ENCODE assay signal across 8 cellular contexts in the genomic region with DNA sequence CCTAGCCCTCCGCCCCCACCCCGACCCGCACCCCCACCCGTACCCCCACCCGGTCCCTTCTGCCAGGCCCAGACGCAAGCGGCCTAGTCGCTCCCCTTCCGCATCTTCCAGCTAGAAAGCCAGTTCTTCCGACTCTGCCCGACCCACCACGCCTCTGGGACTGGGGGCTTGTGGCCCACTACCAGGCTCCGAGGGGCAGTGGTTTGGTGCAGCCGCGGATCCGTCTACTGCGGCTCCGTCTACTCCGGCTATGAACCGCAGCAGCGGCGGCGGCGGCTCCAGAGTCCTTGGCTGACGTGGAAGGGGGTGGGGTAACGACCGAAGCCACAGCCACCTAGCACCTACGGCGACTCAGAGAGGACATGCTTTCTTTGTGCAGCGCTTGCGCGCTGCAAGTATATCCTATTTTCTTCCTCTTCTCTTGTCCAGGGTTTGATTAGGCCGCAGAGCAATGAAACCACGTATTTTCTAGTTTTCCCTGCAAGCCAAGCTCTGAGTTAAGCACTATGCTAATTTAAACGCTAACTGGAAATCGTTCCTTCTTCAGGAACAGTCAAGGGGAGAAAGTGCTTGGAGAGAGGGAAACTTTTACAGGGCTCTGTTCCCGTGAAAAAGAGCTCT. TPM values are rescaled to one million over a fixed set of nuclear protein-coding genes. Genes with fewer than 3 reads are reported as not detected.
A peak's percentile ranks its signal among the peaks of the same experiment; 100 is the strongest.
DNase-seq lines count a peak whose midpoint lies in the region; ATAC-seq and TF ChIP-seq lines count a peak whose summit lies in the region.

A gene with protein sequence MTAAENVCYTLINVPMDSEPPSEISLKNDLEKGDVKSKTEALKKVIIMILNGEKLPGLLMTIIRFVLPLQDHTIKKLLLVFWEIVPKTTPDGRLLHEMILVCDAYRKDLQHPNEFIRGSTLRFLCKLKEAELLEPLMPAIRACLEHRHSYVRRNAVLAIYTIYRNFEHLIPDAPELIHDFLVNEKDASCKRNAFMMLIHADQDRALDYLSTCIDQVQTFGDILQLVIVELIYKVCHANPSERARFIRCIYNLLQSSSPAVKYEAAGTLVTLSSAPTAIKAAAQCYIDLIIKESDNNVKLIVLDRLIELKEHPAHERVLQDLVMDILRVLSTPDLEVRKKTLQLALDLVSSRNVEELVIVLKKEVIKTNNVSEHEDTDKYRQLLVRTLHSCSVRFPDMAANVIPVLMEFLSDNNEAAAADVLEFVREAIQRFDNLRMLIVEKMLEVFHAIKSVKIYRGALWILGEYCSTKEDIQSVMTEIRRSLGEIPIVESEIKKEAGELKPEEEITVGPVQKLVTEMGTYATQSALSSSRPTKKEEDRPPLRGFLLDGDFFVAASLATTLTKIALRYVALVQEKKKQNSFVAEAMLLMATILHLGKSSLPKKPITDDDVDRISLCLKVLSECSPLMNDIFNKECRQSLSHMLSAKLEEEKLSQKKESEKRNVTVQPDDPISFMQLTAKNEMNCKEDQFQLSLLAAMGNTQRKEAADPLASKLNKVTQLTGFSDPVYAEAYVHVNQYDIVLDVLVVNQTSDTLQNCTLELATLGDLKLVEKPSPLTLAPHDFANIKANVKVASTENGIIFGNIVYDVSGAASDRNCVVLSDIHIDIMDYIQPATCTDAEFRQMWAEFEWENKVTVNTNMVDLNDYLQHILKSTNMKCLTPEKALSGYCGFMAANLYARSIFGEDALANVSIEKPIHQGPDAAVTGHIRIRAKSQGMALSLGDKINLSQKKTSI (minus strand): TSS at position 252 of the 621 bp plus-strand sequence. CDS start 883 bp downstream, outside the sequence.

- peak within 1 kb of the TSS; percentile 91 to 99 for H4K8ac ChIP-seq in IMR-90 (ENCODE audit: low read depth in 2 of 2, low read length in 2 of 2)

- no peaks in the 10 kb centered on the region for H3K9me1 ChIP-seq in IMR-90 (ENCODE audit: insufficient read depth, low read length)

- intact Hi-C loops in IMR-90 (cut with micrococcal nuclease), result loop anchor here (5.0 kb wide), 1 partner anchor 37 kb away; no protein-coding TSS in a partner anchor

- 3% methylated on average over 7 of the region's 37 CpGs; no CpG with 5 or more reads in 1 of the 2 experiments for WGBS in IMR-90 (ENCODE audit: extremely low coverage in 2 of 2, insufficient read length in 1 of 2), 2 experiments

- dilution Hi-C loops in IMR-90 (cut with HindIII; ENCODE audit: low sequenced_read_pairs, unreplicated experiment), result no loop called here

- H3K27me3 ChIP-seq in IMR-90 (ENCODE audit: control insufficient read depth, insufficient read depth, low read length) (no peaks in the 10 kb centered on the region), mucosa of rectum (ENCODE audit: control insufficient read depth in 2 of 2, insufficient read depth in 2 of 2, low read length in 2 of 2) (no peaks in the 10 kb centered on the region)

- peak within 1 kb of the TSS; percentile 91 for H3K4me3 ChIP-seq in IMR-90 (ENCODE audit: insufficient read depth, low read depth, low read length)
- peak within 1 kb of the TSS; percentile 89 for H3K4me3 ChIP-seq in epithelial cell of proximal tubule (ENCODE audit: low read depth, low read length)
- peak within 1 kb of the TSS; percentile 95 to 96 for H3K4me3 ChIP-seq in mucosa of rectum (ENCODE audit: low read length in 2 of 2)

- BruUV-seq in IMR-90 (replicated peaks; lab: Mats Ljungman, UMichigan), result no TSS peak

- H4K5ac ChIP-seq in IMR-90 (ENCODE audit: low read depth, low read length), result peak within 1 kb of the TSS; percentile 94

- H3K9ac ChIP-seq in IMR-90 (ENCODE audit: low read depth, low read length), result peak within 1 kb of the TSS; percentile 99
- H3K9ac ChIP-seq in mucosa of rectum (ENCODE audit: low read depth in 1 of 2, low read length in 2 of 2), result peak within 1 kb of the TSS; percentile 91 to 94

- peak within 1 kb of the TSS; percentile 88 for H2AK5ac ChIP-seq in IMR-90 (ENCODE audit: low read depth, low read length)

- peak; percentile 86 for ATAC-seq in GM21528 (IDR thresholded peaks at IDR 0.05; ENCODE audit: low FRiP score, unreplicated experiment)
- peak; percentile 93 for ATAC-seq in IMR-90 (ENCODE audit: low read depth)

- CTCF ChIA-PET in IMR-90 (lab: Yijun Ruan, JAX), result interaction anchor here (0.6 kb wide), 1 partner anchor 749 kb away, joined by 3 read pairs; no protein-coding TSS in a partner anchor

- H3K18ac ChIP-seq in IMR-90 (ENCODE audit: low read depth, low read length), result peak within 1 kb of the TSS; percentile 85

- peak within 1 kb of the TSS; percentile 90 for H3K4me2 ChIP-seq in IMR-90 (ENCODE audit: low read depth, low read length)

- peaks cover 10% of the 10 kb centered on the region for H3K36me3 ChIP-seq in IMR-90 (ENCODE audit: control insufficient read depth, insufficient read depth, low read length)
- H3K36me3 ChIP-seq in mucosa of rectum (ENCODE audit: control insufficient read depth in 2 of 2, insufficient read depth in 2 of 2, low read length in 2 of 2), result peaks cover 25 to 32% of the 10 kb centered on the region in 2 donors

- H3K23ac ChIP-seq in IMR-90 (ENCODE audit: low read depth, low read length), result peak within 1 kb of the TSS; percentile 96

- H3K27ac ChIP-seq in IMR-90 (ENCODE audit: insufficient read depth, low read length) (peak within 1 kb of the TSS; percentile 96), mucosa of rectum (ENCODE audit: low read depth in 2 of 2, low read length in 2 of 2) (peak within 1 kb of the TSS; percentile 91 to 93)

- peak within 1 kb of the TSS; percentile 99 for H3K56ac ChIP-seq in IMR-90 (ENCODE audit: extremely low read depth, insufficient read depth, low read length)

- H3K79me1 ChIP-seq in IMR-90 (ENCODE audit: low read depth in 1 of 2, low read length in 2 of 2), result peaks cover 0 to 7% of the 10 kb centered on the region in 2 experiments; a peak in 3 of 4 replicates

- peak within 1 kb of the TSS; percentile 98 for H4K91ac ChIP-seq in IMR-90 (ENCODE audit: insufficient read depth, low read depth, low read length)

- H2BK15ac ChIP-seq in IMR-90 (ENCODE audit: low read depth, low read length), result no peak within 1 kb of the TSS; the same call in 2 of the 3 replicates

- DNase-seq in DMS 273 (lab: John Stamatoyannopoulos, UW; ENCODE audit: unreplicated experiment), result peak; percentile 90
- peak; percentile 95 for DNase-seq in IMR-90
- peak; percentile 95 for DNase-seq in OCI-M1 (lab: John Stamatoyannopoulos, UW)
- DNase-seq in activated T-cell treated with anti-CD3 and anti-CD28 coated beads for 24 hours (ENCODE audit: low read depth), result peak; percentile 86
- no peak for DNase-seq in epithelial cell of proximal tubule (ENCODE audit: low read depth)
- DNase-seq in stimulated activated CD8-positive, alpha-beta memory T cell treated with anti-CD3 and anti-CD28 coated beads, Interleukin-4, amount 100 ng/mL, for 48 hours, result peak; percentile 95

- H3K14ac ChIP-seq in IMR-90 (replicated peaks; ENCODE audit: low read depth, low read length), result peak within 1 kb of the TSS; percentile 98

- H2BK120ac ChIP-seq in IMR-90 (ENCODE audit: low read depth, low read length), result peak within 1 kb of the TSS; percentile 85

- peak within 1 kb of the TSS; percentile 95 for H2AFZ ChIP-seq in IMR-90 (replicated peaks; ENCODE audit: low read length, poor library complexity)

- in situ Hi-C loops in IMR-90 (cut with MboI; ENCODE audit: low sequenced_read_pairs), result loop anchor here (5.0 kb wide), 1 partner anchor 32 kb away; no protein-coding TSS in a partner anchor

- no peaks in the 10 kb centered on the region for H3K4me1 ChIP-seq in IMR-90 (ENCODE audit: control insufficient read depth, insufficient read depth, low read length)
- H3K4me1 ChIP-seq in mucosa of rectum (ENCODE audit: control insufficient read depth in 2 of 2, insufficient read depth in 2 of 2, low read length in 2 of 2), result peaks cover 0 to 21% of the 10 kb centered on the region in 2 donors

- peak within 1 kb of the TSS; percentile 96 for H2BK5ac ChIP-seq in IMR-90 (ENCODE audit: low read depth, low read length, poor library complexity, severe bottlenecking)

- no peak within 1 kb of the TSS; the same call in 1 of the 2 replicates for H2BK20ac ChIP-seq in IMR-90 (ENCODE audit: low read depth, low read length)

- H3K9me3 ChIP-seq in IMR-90 (ENCODE audit: control insufficient read depth, insufficient read depth, low read length) (no peaks in the 10 kb centered on the region), mucosa of rectum (ENCODE audit: control insufficient read depth in 2 of 2, low read length in 2 of 2) (no peaks in the 10 kb centered on the region)

- peak within 1 kb of the TSS; percentile 97 for H3K4ac ChIP-seq in IMR-90 (ENCODE audit: low read depth, low read length)

- peak within 1 kb of the TSS; percentile 97 for H2AK9ac ChIP-seq in IMR-90 (replicated peaks; ENCODE audit: low read depth, low read length, poor library complexity)

- no peak for TF ChIP-seq RAD21 in IMR-90 (IDR thresholded peaks at IDR 0.05; ENCODE audit: low read length)

- no peak for TF ChIP-seq CTCF in IMR-90 (conservative IDR thresholded peaks at IDR 0.05; ENCODE audit: low read depth, low read length)
- no peak for TF ChIP-seq CTCF in epithelial cell of proximal tubule (conservative IDR thresholded peaks at IDR 0.05; ENCODE audit: low read depth, low read length)

- peak; percentile 96 for TF ChIP-seq POLR2A in IMR-90 (IDR thresholded peaks at IDR 0.05; ENCODE audit: low read depth, low read length)

- H4K20me1 ChIP-seq in IMR-90 (ENCODE audit: insufficient read depth, low read length), result peaks cover 9% of the 10 kb centered on the region; the same call in 1 of the 2 replicates

- POLR2A ChIA-PET in IMR-90 (lab: Charles Lee; ENCODE audit: unreplicated experiment), result interaction anchor here (0.5 to 0.7 kb wide), 4 partner anchors 20 to 713 kb away, joined by 3 to 7 read pairs (median 4); partner anchors contain the start of gene PSMA1

TF ChIP-seq in IMR-90, 13 proteins besides CTCF, POLR2A, EP300 and RAD21:
- TF ChIP-seq CEBPB (IDR thresholded peaks at IDR 0.05; ENCODE audit: low read depth, low read length), result no peak
- TF ChIP-seq FOS (IDR thresholded peaks at IDR 0.05; ENCODE audit: low read depth, low read length), result no peak
- peak; percentile 11; the same call in 1 of the 2 replicates for TF ChIP-seq MAZ (IDR thresholded peaks at IDR 0.05; ENCODE audit: borderline replicate concordance, low read depth, low read length)
- no peak for TF ChIP-seq CHD1 (IDR thresholded peaks at IDR 0.05; ENCODE audit: low read depth, low read length)

RNA-seq across cellular contexts. Expression of the gene that starts here (rescaled TPM):
- total RNA-seq in IMR-90 (2012; rRNA removed) (341 and 415 TPM in 2 replicates), epithelial cell of proximal tubule (129 and 132 TPM in 2 replicates)
- polyA plus RNA-seq in IMR-90 (2012; rRNA removed), result 126 and 136 TPM in 2 replicates
- polyA plus RNA-seq in IMR-90 (2012; cell fraction: cytosol; rRNA removed), result 32.5 and 32.9 TPM in 2 replicates
- polyA plus RNA-seq in IMR-90 (2012; cell fraction: nucleus; rRNA removed; ENCODE audit: low replicate concordance), result 17.1 and 140 TPM in 2 replicates
